In genomic region chr3:126889276-126890201, GRCh38 we compare ENCODE assay signal across 2 cellular contexts.
TF ChIP-seq lines count a peak whose summit lies in the region.

No MANE protein-coding gene starts in this region.

TF ChIP-seq in SK-N-SH, 30 proteins besides CTCF, POLR2A, EP300 and RAD21 (continued from another document):
- no peak for TF ChIP-seq MAX (IDR thresholded peaks at IDR 0.05; ENCODE audit: low read depth)
- TF ChIP-seq, protein P1, sequence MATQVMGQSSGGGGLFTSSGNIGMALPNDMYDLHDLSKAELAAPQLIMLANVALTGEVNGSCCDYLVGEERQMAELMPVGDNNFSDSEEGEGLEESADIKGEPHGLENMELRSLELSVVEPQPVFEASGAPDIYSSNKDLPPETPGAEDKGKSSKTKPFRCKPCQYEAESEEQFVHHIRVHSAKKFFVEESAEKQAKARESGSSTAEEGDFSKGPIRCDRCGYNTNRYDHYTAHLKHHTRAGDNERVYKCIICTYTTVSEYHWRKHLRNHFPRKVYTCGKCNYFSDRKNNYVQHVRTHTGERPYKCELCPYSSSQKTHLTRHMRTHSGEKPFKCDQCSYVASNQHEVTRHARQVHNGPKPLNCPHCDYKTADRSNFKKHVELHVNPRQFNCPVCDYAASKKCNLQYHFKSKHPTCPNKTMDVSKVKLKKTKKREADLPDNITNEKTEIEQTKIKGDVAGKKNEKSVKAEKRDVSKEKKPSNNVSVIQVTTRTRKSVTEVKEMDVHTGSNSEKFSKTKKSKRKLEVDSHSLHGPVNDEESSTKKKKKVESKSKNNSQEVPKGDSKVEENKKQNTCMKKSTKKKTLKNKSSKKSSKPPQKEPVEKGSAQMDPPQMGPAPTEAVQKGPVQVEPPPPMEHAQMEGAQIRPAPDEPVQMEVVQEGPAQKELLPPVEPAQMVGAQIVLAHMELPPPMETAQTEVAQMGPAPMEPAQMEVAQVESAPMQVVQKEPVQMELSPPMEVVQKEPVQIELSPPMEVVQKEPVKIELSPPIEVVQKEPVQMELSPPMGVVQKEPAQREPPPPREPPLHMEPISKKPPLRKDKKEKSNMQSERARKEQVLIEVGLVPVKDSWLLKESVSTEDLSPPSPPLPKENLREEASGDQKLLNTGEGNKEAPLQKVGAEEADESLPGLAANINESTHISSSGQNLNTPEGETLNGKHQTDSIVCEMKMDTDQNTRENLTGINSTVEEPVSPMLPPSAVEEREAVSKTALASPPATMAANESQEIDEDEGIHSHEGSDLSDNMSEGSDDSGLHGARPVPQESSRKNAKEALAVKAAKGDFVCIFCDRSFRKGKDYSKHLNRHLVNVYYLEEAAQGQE (IDR thresholded peaks at IDR 0.05; ENCODE audit: low read depth, low read length): no peak
- no peak for TF ChIP-seq MEF2A (IDR thresholded peaks at IDR 0.05; ENCODE audit: borderline replicate concordance, low read depth)
- no peak for TF ChIP-seq CHD2 (IDR thresholded peaks at IDR 0.05; ENCODE audit: low read length, partially characterized antibody)
- TF ChIP-seq TCF12 (IDR thresholded peaks at IDR 0.05): no peak

TF ChIP-seq in SK-N-SH treated with all-trans-retinoic acid at 6 μM for 48 hours, 23 proteins besides CTCF, POLR2A, EP300 and RAD21 (continued from another document):
- TF ChIP-seq, protein P2, sequence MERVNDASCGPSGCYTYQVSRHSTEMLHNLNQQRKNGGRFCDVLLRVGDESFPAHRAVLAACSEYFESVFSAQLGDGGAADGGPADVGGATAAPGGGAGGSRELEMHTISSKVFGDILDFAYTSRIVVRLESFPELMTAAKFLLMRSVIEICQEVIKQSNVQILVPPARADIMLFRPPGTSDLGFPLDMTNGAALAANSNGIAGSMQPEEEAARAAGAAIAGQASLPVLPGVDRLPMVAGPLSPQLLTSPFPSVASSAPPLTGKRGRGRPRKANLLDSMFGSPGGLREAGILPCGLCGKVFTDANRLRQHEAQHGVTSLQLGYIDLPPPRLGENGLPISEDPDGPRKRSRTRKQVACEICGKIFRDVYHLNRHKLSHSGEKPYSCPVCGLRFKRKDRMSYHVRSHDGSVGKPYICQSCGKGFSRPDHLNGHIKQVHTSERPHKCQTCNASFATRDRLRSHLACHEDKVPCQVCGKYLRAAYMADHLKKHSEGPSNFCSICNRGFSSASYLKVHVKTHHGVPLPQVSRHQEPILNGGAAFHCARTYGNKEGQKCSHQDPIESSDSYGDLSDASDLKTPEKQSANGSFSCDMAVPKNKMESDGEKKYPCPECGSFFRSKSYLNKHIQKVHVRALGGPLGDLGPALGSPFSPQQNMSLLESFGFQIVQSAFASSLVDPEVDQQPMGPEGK (CRISPR knock-in tag; IDR thresholded peaks at IDR 0.05; ENCODE audit: borderline replicate concordance): no peak
- no peak for TF ChIP-seq ZNF8 (CRISPR knock-in tag; IDR thresholded peaks at IDR 0.05)
- no peak for TF ChIP-seq CSRNP3 (CRISPR knock-in tag; IDR thresholded peaks at IDR 0.05)
- TF ChIP-seq OSR1 (CRISPR knock-in tag; IDR thresholded peaks at IDR 0.05): no peak
- no peak for TF ChIP-seq TCF4 (CRISPR knock-in tag; IDR thresholded peaks at IDR 0.05; ENCODE audit: borderline replicate concordance)
- TF ChIP-seq ISL1 (CRISPR knock-in tag; IDR thresholded peaks at IDR 0.05): no peak
- no peak for TF ChIP-seq ZNF70 (CRISPR knock-in tag; IDR thresholded peaks at IDR 0.05)
